Comparison of ENCODE assay signal across 19 cellular contexts in the genomic region with DNA sequence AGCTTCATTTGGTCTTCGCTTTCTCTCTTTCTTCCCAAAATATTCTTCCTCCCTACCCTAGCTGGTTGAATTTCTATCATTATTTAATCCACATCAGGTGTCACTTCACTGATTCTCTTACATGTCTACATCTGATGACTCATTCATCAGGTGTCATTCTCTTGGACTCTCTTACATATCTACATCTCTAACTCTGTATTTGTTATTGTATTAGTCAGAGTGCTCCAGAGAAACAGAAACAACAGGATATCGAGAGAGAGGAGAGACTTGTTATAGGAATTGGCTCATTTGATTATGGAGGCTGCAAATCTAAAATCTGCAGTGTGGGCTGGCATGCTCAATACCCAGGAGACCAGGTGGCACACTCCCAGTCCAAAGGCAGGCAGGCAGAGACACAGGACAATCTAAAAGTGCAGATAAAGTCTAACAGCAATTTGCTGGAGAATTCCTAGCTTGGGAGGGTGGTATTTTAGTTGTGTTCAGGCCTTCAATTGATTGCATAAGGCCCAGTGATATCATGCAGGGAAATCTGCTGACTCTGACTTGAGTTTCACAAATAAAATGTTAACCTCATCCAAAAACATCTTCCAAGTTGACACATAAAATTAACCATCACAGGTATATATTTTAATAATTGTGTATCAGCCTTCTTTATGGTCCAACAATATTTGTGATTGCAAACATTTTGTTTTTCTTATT.
DNase-seq lines count a peak whose midpoint lies in the region; ATAC-seq and TF ChIP-seq lines count a peak whose summit lies in the region.
"Had no signal": no experiment of that assay in that cellular context is flagged by ENCODE, and none has a peak within 500 bp of the region (broad histone marks: within the 10 kb centered on the region; RNA-seq: fewer than 3 reads in every experiment).

No MANE protein-coding gene starts in this region.

- BruUV-seq in IMR-90 (replicated peaks; lab: Mats Ljungman, UMichigan), result no TSS peak

- H3K36me3 ChIP-seq in IMR-90 (ENCODE audit: control insufficient read depth, insufficient read depth, low read length) (no peaks in the 10 kb centered on the region), trophoblast cell (ENCODE audit: control insufficient read depth in 1 of 2, insufficient read depth in 2 of 2, low read length in 2 of 2) (no peaks in the 10 kb centered on the region), left ventricle myocardium inferior (no peaks in the 10 kb centered on the region)
- H3K36me3 ChIP-seq: HAP-1, spleen had no signal

- no peak overlapping the region for H3K4me2 ChIP-seq in IMR-90 (ENCODE audit: low read depth, low read length)
- H3K4me2 ChIP-seq in trophoblast cell (ENCODE audit: low read length), result no peak overlapping the region

- H3K79me2 ChIP-seq in trophoblast cell (ENCODE audit: control insufficient read depth, insufficient read depth, low read length, poor library complexity), result no peaks in the 10 kb centered on the region

- TF ChIP-seq POLR2A in IMR-90 (IDR thresholded peaks at IDR 0.05; ENCODE audit: low read depth, low read length), result no peak

- no peaks in the 10 kb centered on the region for H3K27me3 ChIP-seq in IMR-90 (ENCODE audit: control insufficient read depth, insufficient read depth, low read length)
- H3K27me3 ChIP-seq in trophoblast cell (ENCODE audit: insufficient read depth, low read length), result no peaks in the 10 kb centered on the region
- H3K27me3 ChIP-seq in left ventricle myocardium inferior (ENCODE audit: low read depth), result no peaks in the 10 kb centered on the region
- H3K27me3 ChIP-seq: spleen had no signal

- no peaks in the 10 kb centered on the region for H4K20me1 ChIP-seq in IMR-90 (ENCODE audit: insufficient read depth, low read length)

- H3K9ac ChIP-seq in IMR-90 (ENCODE audit: low read depth, low read length) (no peak overlapping the region), trophoblast cell (ENCODE audit: low read length) (peak overlapping the region; percentile 33)

- H2BK120ac ChIP-seq in IMR-90 (ENCODE audit: low read depth, low read length) (peak overlapping the region; percentile 92), trophoblast cell (ENCODE audit: insufficient read depth, low read length, poor library complexity) (no peak overlapping the region)

- dilution Hi-C loops in IMR-90 (cut with HindIII; ENCODE audit: low sequenced_read_pairs, unreplicated experiment), result no loop called here

- H3K18ac ChIP-seq in IMR-90 (ENCODE audit: low read depth, low read length), result peak overlapping the region; percentile 66; the same call in 1 of the 2 replicates
- H3K18ac ChIP-seq in trophoblast cell (ENCODE audit: low read length), result no peak overlapping the region

- peak overlapping the region; percentile 20 for H2BK5ac ChIP-seq in IMR-90 (ENCODE audit: low read depth, low read length, poor library complexity, severe bottlenecking)
- no peak overlapping the region for H2BK5ac ChIP-seq in trophoblast cell (ENCODE audit: low read depth, low read length, poor library complexity)

- H3K27ac ChIP-seq in IMR-90 (ENCODE audit: insufficient read depth, low read length), result no peak overlapping the region
- no peak overlapping the region for H3K27ac ChIP-seq in trophoblast cell (ENCODE audit: low read depth, low read length)
- H3K27ac ChIP-seq in left ventricle myocardium inferior (replicated peaks), result no peak overlapping the region
- H3K27ac ChIP-seq: spleen, VCaP had no signal

- no peak overlapping the region for H2BK12ac ChIP-seq in trophoblast cell (ENCODE audit: low read length)

- H3K9me3 ChIP-seq in IMR-90 (ENCODE audit: control insufficient read depth, insufficient read depth, low read length) (no peaks in the 10 kb centered on the region), trophoblast cell (ENCODE audit: insufficient read depth, low read depth, low read length) (no peaks in the 10 kb centered on the region), left ventricle myocardium inferior (replicated peaks) (no peaks in the 10 kb centered on the region)
- H3K9me3 ChIP-seq: HAP-1, spleen had no signal

- in situ Hi-C loops in IMR-90 (cut with MboI; ENCODE audit: low sequenced_read_pairs), result no loop called here

- ATAC-seq in IMR-90 (ENCODE audit: low read depth), result no peak
- no peak for ATAC-seq in GM19023 (IDR thresholded peaks at IDR 0.05; ENCODE audit: unreplicated experiment)

- no peak overlapping the region for H4K12ac ChIP-seq in trophoblast cell (ENCODE audit: low read depth, low read length)

- no peak for TF ChIP-seq RAD21 in IMR-90 (IDR thresholded peaks at IDR 0.05; ENCODE audit: low read length)

- H3K56ac ChIP-seq in IMR-90 (ENCODE audit: extremely low read depth, insufficient read depth, low read length), result no peak overlapping the region

- H3K23ac ChIP-seq in IMR-90 (ENCODE audit: low read depth, low read length) (no peak overlapping the region), trophoblast cell (ENCODE audit: low read length) (no peak overlapping the region)

- H3K4me1 ChIP-seq in IMR-90 (ENCODE audit: control insufficient read depth, insufficient read depth, low read length), result peaks cover 4% of the 10 kb centered on the region
- peaks cover 0 to 2% of the 10 kb centered on the region in 2 experiments for H3K4me1 ChIP-seq in trophoblast cell (ENCODE audit: control insufficient read depth in 1 of 2, insufficient read depth in 2 of 2, low read length in 2 of 2)
- H3K4me1 ChIP-seq in left ventricle myocardium inferior, result peaks cover 14% of the 10 kb centered on the region
- H3K4me1 ChIP-seq: spleen had no signal

- TF ChIP-seq CTCF in IMR-90 (conservative IDR thresholded peaks at IDR 0.05; ENCODE audit: low read depth, low read length) (no peak), left ventricle myocardium inferior (IDR thresholded peaks at IDR 0.05; ENCODE audit: borderline replicate concordance) (no peak)

- H3K4me3 ChIP-seq in IMR-90 (ENCODE audit: insufficient read depth, low read depth, low read length) (no peak overlapping the region), trophoblast cell (ENCODE audit: low read depth, low read length) (no peak overlapping the region), left ventricle myocardium inferior (no peak overlapping the region)
- H3K4me3 ChIP-seq: HAP-1, spleen had no signal

- H2BK20ac ChIP-seq in IMR-90 (ENCODE audit: low read depth, low read length), result peak overlapping the region; percentile 63; the same call in 1 of the 2 replicates

- CTCF ChIA-PET in IMR-90 (lab: Yijun Ruan, JAX), result interaction anchor here (1.2 kb wide), 1 partner anchor 9 kb away, joined by 4 read pairs; no protein-coding TSS in a partner anchor

- H3K79me1 ChIP-seq in IMR-90 (ENCODE audit: low read depth in 1 of 2, low read length in 2 of 2) (no peaks in the 10 kb centered on the region), trophoblast cell (ENCODE audit: low read length) (no peaks in the 10 kb centered on the region)

- peak; percentile 47 for DNase-seq in IMR-90
- DNase-seq in SW480 (ENCODE audit: low spot score), result peak; percentile 2
- peak; percentile 41 for DNase-seq in fibroblast of gingiva (ENCODE audit: low read depth)
- no peak for DNase-seq in trophoblast cell
- DNase-seq in left ventricle myocardium inferior, result no peak
- no peak for DNase-seq in NCI-H2171 treated with DMSO at 0.1 percent for 48 hours (lab: John Stamatoyannopoulos, UW)
- no peak for DNase-seq in COLO668 (lab: John Stamatoyannopoulos, UW; ENCODE audit: unreplicated experiment)
- DNase-seq: activated gamma-delta T cell treated with Interleukin-2 at 50 U/mL for 16 hours; amniotic stem cell; effector memory CD4-positive, alpha-beta T cell; MV-4-11; NCI-H187; NCI-H524 treated with DMSO at 0.1 percent for 48 hours; SHP77 treated with DMSO at 0.1 percent for 48 hours; spleen; stimulated activated CD4-positive, alpha-beta T cell treated with anti-CD3 and anti-CD28 coated beads, Interleukin-4, amount 100 ng/mL, for 4 hours had no signal

- 60% methylated on average over 1 of the region's 2 CpGs; no CpG with 5 or more reads in 1 of the 2 experiments for WGBS in IMR-90 (ENCODE audit: extremely low coverage in 2 of 2, insufficient read length in 1 of 2), 2 experiments
- no CpG with 5 or more reads among the region's 2 CpGs for WGBS in trophoblast cell (ENCODE audit: extremely low coverage, insufficient coverage, insufficient read length)

- H2BK15ac ChIP-seq in IMR-90 (ENCODE audit: low read depth, low read length), result 0 out of 3 replicates have a peak overlapping the region, but pooled peaks have one; percentile 70

- POLR2A ChIA-PET in IMR-90 (lab: Charles Lee; ENCODE audit: unreplicated experiment), result interaction anchor here (0.7 kb wide), 1 partner anchor 109 kb away, joined by 5 read pairs; no protein-coding TSS in a partner anchor

- H3K14ac ChIP-seq in IMR-90 (replicated peaks; ENCODE audit: low read depth, low read length), result peak overlapping the region; percentile 89
- H3K14ac ChIP-seq in trophoblast cell (ENCODE audit: low read length), result no peak overlapping the region

- H2AK5ac ChIP-seq in IMR-90 (ENCODE audit: low read depth, low read length), result 0 out of 2 replicates have a peak overlapping the region, but pooled peaks have one; percentile 14
- H2AK5ac ChIP-seq in trophoblast cell (ENCODE audit: low read length), result no peak overlapping the region

- peak overlapping the region; percentile 91 for H4K5ac ChIP-seq in IMR-90 (ENCODE audit: low read depth, low read length)

- H2AFZ ChIP-seq in IMR-90 (replicated peaks; ENCODE audit: low read length, poor library complexity) (peak overlapping the region; percentile 41), trophoblast cell (ENCODE audit: insufficient read depth, low read length, poor library complexity) (no peak overlapping the region)

- peaks cover 3% of the 10 kb centered on the region; the same call in 1 of the 2 replicates for H3K9me1 ChIP-seq in IMR-90 (ENCODE audit: insufficient read depth, low read length)

- H3K4ac ChIP-seq in IMR-90 (ENCODE audit: low read depth, low read length) (peak overlapping the region; percentile 77; the same call in 1 of the 2 replicates), trophoblast cell (ENCODE audit: low read depth, low read length) (no peak overlapping the region)

- intact Hi-C loops in IMR-90 (cut with micrococcal nuclease) (no loop called here), left ventricle myocardium inferior (cut with micrococcal nuclease) (no loop called here)

- H4K91ac ChIP-seq in IMR-90 (ENCODE audit: insufficient read depth, low read depth, low read length) (peak overlapping the region; percentile 60; the same call in 1 of the 2 replicates), trophoblast cell (ENCODE audit: low read depth, low read length) (no peak overlapping the region)

- no peak overlapping the region for H2AK9ac ChIP-seq in IMR-90 (replicated peaks; ENCODE audit: low read depth, low read length, poor library complexity)

- H4K8ac ChIP-seq in IMR-90 (ENCODE audit: low read depth in 2 of 2, low read length in 2 of 2), result peak overlapping the region in 1 of 2 experiments; percentile 72; a peak in 2 of 4 replicates
- no peak overlapping the region for H4K8ac ChIP-seq in trophoblast cell (ENCODE audit: low read depth, low read length)

Comparison
In these comparisons a context has a peak if more than half of its experiments do, and no peak if none do; other contexts are left out.
1. DNase-seq: peak in IMR-90 (single experiment), SW480 (single experiment) and fibroblast of gingiva (single experiment); none in trophoblast cell (0 of 2), left ventricle myocardium inferior (single experiment), NCI-H2171 treated with DMSO at 0.1 percent for 48 hours (single experiment) and COLO668 (single experiment).